In genomic region chr4:103019319-103020124, GRCh38 we compare ENCODE assay signal across 1 cellular context.
A peak's percentile ranks its signal among the peaks of the same experiment; 100 is the strongest.
TF ChIP-seq lines count a peak whose summit lies in the region.

TSS of gene SLC9B1 (minus strand) at chr4:103019705. CDS start at chr4:102991711, 27,994 bp downstream.

TF ChIP-seq in K562, 482 proteins besides CTCF, POLR2A, EP300 and RAD21 (continued from another document and continues in another):
- TF ChIP-seq ARID4B (CRISPR knock-in tag; IDR thresholded peaks at IDR 0.05) (0 out of 2 replicates have a peak, but pooled peaks have one; percentile 78), ZNF778 (CRISPR knock-in tag; IDR thresholded peaks at IDR 0.05) (no peak), NR2C2 (CRISPR knock-in tag; IDR thresholded peaks at IDR 0.05) (no peak), NR2C2 (tag; IDR thresholded peaks at IDR 0.05) (peak; percentile 71; the same call in 1 of the 2 replicates), FOXP4 (CRISPR knock-in tag; IDR thresholded peaks at IDR 0.05; ENCODE audit: borderline replicate concordance) (no peak), DMBX1 (CRISPR knock-in tag; IDR thresholded peaks at IDR 0.05; ENCODE audit: borderline replicate concordance) (no peak), DDX20 (tag; IDR thresholded peaks at IDR 0.05; ENCODE audit: low read depth) (no peak), CEBPG (CRISPR knock-in tag; IDR thresholded peaks at IDR 0.05) (peak; percentile 98), CEBPG (tag; conservative IDR thresholded peaks at IDR 0.05 in 1 of 2, IDR thresholded peaks at IDR 0.05 in 1 of 2) (peak; percentile 94 to 95), ZBTB7A (IDR thresholded peaks at IDR 0.05; ENCODE audit: borderline replicate concordance, control insufficient read depth, low read depth, low read length) (no peak), ZNF239 (CRISPR knock-in tag; IDR thresholded peaks at IDR 0.05) (no peak; the same call in 1 of the 2 replicates), ZNF766 (CRISPR knock-in tag; conservative IDR thresholded peaks at IDR 0.05) (peak; percentile 8; the same call in 1 of the 2 replicates), FOSL1 (tag; conservative IDR thresholded peaks at IDR 0.05) (peak; percentile 52), ZNF583 (CRISPR knock-in tag; IDR thresholded peaks at IDR 0.05) (0 out of 2 replicates have a peak, but pooled peaks have one; percentile 65), BRCA1 (IDR thresholded peaks at IDR 0.05) (no peak), BRCA1 (CRISPR knock-in tag; IDR thresholded peaks at IDR 0.05) (no peak), ATF1 (CRISPR knock-in tag; IDR thresholded peaks at IDR 0.05) (peak; percentile 92), ATF1 (tag; IDR thresholded peaks at IDR 0.05) (peak; percentile 99), KDM4B (IDR thresholded peaks at IDR 0.05; ENCODE audit: borderline replicate concordance in 2 of 2, low read depth in 1 of 2) (peak in 1 of 2 experiments; percentile 70; a peak in 1 of 4 replicates), MAZ (CRISPR knock-in tag; conservative IDR thresholded peaks at IDR 0.05 in 1 of 2, IDR thresholded peaks at IDR 0.05 in 1 of 2) (peak; percentile 93 to 99), TFAP4 (CRISPR knock-in tag; IDR thresholded peaks at IDR 0.05; ENCODE audit: borderline replicate concordance) (peak; percentile 98), ARID2 (IDR thresholded peaks at IDR 0.05) (no peak), RBFOX2 (IDR thresholded peaks at IDR 0.05; ENCODE audit: low read depth, low read length) (peak; percentile 93), NFATC3 (IDR thresholded peaks at IDR 0.05) (peak; percentile 31; the same call in 1 of the 2 replicates), ZNF274 (IDR thresholded peaks at IDR 0.05; ENCODE audit: borderline replicate concordance, low read depth, low read length) (no peak), NR2C1 (IDR thresholded peaks at IDR 0.05) (no peak), NR2C1 (tag; IDR thresholded peaks at IDR 0.05) (no peak), TBL1XR1 (IDR thresholded peaks at IDR 0.05; ENCODE audit: low read length in 2 of 2) (peak in 1 of 2 experiments; percentile 78; a peak in 2 of 4 replicates), RBM39 (optimal IDR thresholded peaks at IDR 0.05; ENCODE audit: low read depth, low read length) (no peak), BHLHE40 (IDR thresholded peaks at IDR 0.05; ENCODE audit: low read length) (peak; percentile 58; the same call in 1 of the 2 replicates), ZNF134 (CRISPR knock-in tag; conservative IDR thresholded peaks at IDR 0.05) (no peak), BCOR (IDR thresholded peaks at IDR 0.05) (0 out of 2 replicates have a peak, but pooled peaks have one; percentile 31), ZNF140 (CRISPR knock-in tag; IDR thresholded peaks at IDR 0.05) (no peak), L3MBTL2 (IDR thresholded peaks at IDR 0.05) (peak; percentile 90), ZZZ3 (IDR thresholded peaks at IDR 0.05) (peak; percentile 86), RNF2 (IDR thresholded peaks at IDR 0.05) (peak; percentile 37; the same call in 1 of the 2 replicates), CBX2 (IDR thresholded peaks at IDR 0.05; ENCODE audit: insufficient read depth, low read length, poor library complexity, severe bottlenecking) (no peak), POLR2AphosphoS5 (IDR thresholded peaks at IDR 0.05; ENCODE audit: control insufficient read depth, insufficient read depth, low read depth, low read length) (peak; percentile 82), XRCC3 (IDR thresholded peaks at IDR 0.05) (no peak)
- TF ChIP-seq, protein P1, sequence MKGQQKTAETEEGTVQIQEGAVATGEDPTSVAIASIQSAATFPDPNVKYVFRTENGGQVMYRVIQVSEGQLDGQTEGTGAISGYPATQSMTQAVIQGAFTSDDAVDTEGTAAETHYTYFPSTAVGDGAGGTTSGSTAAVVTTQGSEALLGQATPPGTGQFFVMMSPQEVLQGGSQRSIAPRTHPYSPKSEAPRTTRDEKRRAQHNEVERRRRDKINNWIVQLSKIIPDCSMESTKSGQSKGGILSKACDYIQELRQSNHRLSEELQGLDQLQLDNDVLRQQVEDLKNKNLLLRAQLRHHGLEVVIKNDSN (CRISPR knock-in tag; IDR thresholded peaks at IDR 0.05) = peak; percentile 58
- TF ChIP-seq, protein P2, sequence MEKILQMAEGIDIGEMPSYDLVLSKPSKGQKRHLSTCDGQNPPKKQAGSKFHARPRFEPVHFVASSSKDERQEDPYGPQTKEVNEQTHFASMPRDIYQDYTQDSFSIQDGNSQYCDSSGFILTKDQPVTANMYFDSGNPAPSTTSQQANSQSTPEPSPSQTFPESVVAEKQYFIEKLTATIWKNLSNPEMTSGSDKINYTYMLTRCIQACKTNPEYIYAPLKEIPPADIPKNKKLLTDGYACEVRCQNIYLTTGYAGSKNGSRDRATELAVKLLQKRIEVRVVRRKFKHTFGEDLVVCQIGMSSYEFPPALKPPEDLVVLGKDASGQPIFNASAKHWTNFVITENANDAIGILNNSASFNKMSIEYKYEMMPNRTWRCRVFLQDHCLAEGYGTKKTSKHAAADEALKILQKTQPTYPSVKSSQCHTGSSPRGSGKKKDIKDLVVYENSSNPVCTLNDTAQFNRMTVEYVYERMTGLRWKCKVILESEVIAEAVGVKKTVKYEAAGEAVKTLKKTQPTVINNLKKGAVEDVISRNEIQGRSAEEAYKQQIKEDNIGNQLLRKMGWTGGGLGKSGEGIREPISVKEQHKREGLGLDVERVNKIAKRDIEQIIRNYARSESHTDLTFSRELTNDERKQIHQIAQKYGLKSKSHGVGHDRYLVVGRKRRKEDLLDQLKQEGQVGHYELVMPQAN (IDR thresholded peaks at IDR 0.05; ENCODE audit: borderline replicate concordance) = peak; percentile 39; the same call in 1 of the 2 replicates
- TF ChIP-seq, protein P3, sequence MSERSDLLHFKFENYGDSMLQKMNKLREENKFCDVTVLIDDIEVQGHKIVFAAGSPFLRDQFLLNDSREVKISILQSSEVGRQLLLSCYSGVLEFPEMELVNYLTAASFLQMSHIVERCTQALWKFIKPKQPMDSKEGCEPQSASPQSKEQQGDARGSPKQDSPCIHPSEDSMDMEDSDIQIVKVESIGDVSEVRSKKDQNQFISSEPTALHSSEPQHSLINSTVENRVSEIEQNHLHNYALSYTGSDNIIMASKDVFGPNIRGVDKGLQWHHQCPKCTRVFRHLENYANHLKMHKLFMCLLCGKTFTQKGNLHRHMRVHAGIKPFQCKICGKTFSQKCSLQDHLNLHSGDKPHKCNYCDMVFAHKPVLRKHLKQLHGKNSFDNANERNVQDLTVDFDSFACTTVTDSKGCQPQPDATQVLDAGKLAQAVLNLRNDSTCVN (CRISPR knock-in tag; IDR thresholded peaks at IDR 0.05) = no peak
- TF ChIP-seq, protein P4, sequence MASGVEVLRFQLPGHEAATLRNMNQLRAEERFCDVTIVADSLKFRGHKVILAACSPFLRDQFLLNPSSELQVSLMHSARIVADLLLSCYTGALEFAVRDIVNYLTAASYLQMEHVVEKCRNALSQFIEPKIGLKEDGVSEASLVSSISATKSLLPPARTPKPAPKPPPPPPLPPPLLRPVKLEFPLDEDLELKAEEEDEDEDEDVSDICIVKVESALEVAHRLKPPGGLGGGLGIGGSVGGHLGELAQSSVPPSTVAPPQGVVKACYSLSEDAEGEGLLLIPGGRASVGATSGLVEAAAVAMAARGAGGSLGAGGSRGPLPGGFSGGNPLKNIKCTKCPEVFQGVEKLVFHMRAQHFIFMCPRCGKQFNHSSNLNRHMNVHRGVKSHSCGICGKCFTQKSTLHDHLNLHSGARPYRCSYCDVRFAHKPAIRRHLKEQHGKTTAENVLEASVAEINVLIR (CRISPR knock-in tag; IDR thresholded peaks at IDR 0.05) = peak; percentile 95
- TF ChIP-seq, protein P5, sequence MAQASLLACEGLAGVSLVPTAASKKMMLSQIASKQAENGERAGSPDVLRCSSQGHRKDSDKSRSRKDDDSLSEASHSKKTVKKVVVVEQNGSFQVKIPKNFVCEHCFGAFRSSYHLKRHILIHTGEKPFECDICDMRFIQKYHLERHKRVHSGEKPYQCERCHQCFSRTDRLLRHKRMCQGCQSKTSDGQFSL (CRISPR knock-in tag; IDR thresholded peaks at IDR 0.05) = no peak
- TF ChIP-seq, protein P5 (tag; IDR thresholded peaks at IDR 0.05) = no peak
- TF ChIP-seq, protein P6, sequence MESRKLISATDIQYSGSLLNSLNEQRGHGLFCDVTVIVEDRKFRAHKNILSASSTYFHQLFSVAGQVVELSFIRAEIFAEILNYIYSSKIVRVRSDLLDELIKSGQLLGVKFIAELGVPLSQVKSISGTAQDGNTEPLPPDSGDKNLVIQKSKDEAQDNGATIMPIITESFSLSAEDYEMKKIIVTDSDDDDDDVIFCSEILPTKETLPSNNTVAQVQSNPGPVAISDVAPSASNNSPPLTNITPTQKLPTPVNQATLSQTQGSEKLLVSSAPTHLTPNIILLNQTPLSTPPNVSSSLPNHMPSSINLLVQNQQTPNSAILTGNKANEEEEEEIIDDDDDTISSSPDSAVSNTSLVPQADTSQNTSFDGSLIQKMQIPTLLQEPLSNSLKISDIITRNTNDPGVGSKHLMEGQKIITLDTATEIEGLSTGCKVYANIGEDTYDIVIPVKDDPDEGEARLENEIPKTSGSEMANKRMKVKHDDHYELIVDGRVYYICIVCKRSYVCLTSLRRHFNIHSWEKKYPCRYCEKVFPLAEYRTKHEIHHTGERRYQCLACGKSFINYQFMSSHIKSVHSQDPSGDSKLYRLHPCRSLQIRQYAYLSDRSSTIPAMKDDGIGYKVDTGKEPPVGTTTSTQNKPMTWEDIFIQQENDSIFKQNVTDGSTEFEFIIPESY (CRISPR knock-in tag; IDR thresholded peaks at IDR 0.05) = no peak; the same call in 1 of the 2 replicates
- TF ChIP-seq, protein P7, sequence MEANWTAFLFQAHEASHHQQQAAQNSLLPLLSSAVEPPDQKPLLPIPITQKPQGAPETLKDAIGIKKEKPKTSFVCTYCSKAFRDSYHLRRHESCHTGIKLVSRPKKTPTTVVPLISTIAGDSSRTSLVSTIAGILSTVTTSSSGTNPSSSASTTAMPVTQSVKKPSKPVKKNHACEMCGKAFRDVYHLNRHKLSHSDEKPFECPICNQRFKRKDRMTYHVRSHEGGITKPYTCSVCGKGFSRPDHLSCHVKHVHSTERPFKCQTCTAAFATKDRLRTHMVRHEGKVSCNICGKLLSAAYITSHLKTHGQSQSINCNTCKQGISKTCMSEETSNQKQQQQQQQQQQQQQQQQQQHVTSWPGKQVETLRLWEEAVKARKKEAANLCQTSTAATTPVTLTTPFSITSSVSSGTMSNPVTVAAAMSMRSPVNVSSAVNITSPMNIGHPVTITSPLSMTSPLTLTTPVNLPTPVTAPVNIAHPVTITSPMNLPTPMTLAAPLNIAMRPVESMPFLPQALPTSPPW (CRISPR knock-in tag; IDR thresholded peaks at IDR 0.05) = peak; percentile 92
